Comparison of ENCODE assay signal across 9 cellular contexts in the genomic region with DNA sequence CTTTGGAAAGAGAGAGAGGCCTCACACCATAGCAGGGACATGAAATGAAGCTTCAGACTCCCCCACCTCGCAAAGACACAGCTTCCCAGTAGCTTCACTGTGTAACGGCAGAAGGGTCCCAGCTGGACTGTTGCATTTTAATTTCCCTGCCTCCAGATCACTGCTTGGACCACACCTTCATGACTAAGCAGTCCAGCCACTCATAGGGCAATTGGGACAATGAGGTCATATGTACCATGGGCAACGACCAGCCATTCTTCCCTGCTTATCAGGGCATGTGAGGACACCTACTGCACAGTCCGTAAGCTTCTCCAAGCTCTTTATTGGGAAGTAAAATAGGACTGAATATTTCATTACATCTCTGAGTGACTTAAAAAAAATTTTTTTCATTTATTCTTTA.
A peak's percentile ranks its signal among the peaks of the same experiment; 100 is the strongest.
DNase-seq lines count a peak whose midpoint lies in the region; ATAC-seq and TF ChIP-seq lines count a peak whose summit lies in the region.
"Had no signal": no experiment of that assay in that cellular context is flagged by ENCODE, and none has a peak within 500 bp of the region (broad histone marks: within the 10 kb centered on the region; RNA-seq: fewer than 3 reads in every experiment).

No MANE protein-coding gene starts in this region.

- H3K36me3 ChIP-seq in HEK293 (ENCODE audit: control insufficient read depth in 2 of 2, insufficient read depth in 1 of 2, low read length in 2 of 2) (no peaks in the 10 kb centered on the region), right atrium auricular region (no peaks in the 10 kb centered on the region), smooth muscle cell (ENCODE audit: low read depth) (no peaks in the 10 kb centered on the region)

- H2AFZ ChIP-seq in smooth muscle cell (ENCODE audit: low read depth), result peak overlapping the region; percentile 10

- POLR2A ChIA-PET in HEK293 (lab: Yijun Ruan, JAX), result no interaction called here

- H3K4me2 ChIP-seq in smooth muscle cell, result peak overlapping the region; percentile 11

- H4K20me1 ChIP-seq in smooth muscle cell (ENCODE audit: low read depth), result no peaks in the 10 kb centered on the region

- whole genome bisulfite sequencing in smooth muscle cell (ENCODE audit: low lambda C conversion rate), result 53% methylated on average over 4 of the region's 4 CpGs

- no peaks in the 10 kb centered on the region for H3K79me2 ChIP-seq in smooth muscle cell (ENCODE audit: low read depth)

- ATAC-seq in HG03280 (IDR thresholded peaks at IDR 0.05; ENCODE audit: unreplicated experiment) (no peak), HG03196 (IDR thresholded peaks at IDR 0.05; ENCODE audit: unreplicated experiment) (no peak)
- ATAC-seq: body of pancreas had no signal

- TF ChIP-seq CTCF in HEK293 (tag by site-specific recombination; IDR thresholded peaks at IDR 0.05) (no peak), right atrium auricular region (IDR thresholded peaks at IDR 0.05) (peak in 1 of 2 donors; percentile 19), smooth muscle cell (IDR thresholded peaks at IDR 0.05; ENCODE audit: borderline replicate concordance, insufficient read depth, poor library complexity, severe bottlenecking) (no peak)

- H3K9ac ChIP-seq in smooth muscle cell (ENCODE audit: low read depth), result no peak overlapping the region

- H3K27me3 ChIP-seq in right atrium auricular region, result no peaks in the 10 kb centered on the region
- H3K27me3 ChIP-seq in smooth muscle cell (ENCODE audit: low read depth), result no peaks in the 10 kb centered on the region
- H3K27me3 ChIP-seq: body of pancreas had no signal

- H3K27ac ChIP-seq in HEK293 (ENCODE audit: extremely low read depth, low read depth, low read length), result no peak overlapping the region
- H3K27ac ChIP-seq in right atrium auricular region, result peak overlapping the region; percentile 15 to 24
- H3K27ac ChIP-seq in smooth muscle cell (ENCODE audit: low read depth), result peak overlapping the region; percentile 56

- DNase-seq in amniotic epithelial cell (ENCODE audit: low read depth) (peak; percentile 42), right atrium auricular region (ENCODE audit: low spot score) (peak; percentile 85), smooth muscle cell (lab: John Stamatoyannopoulos, UW; ENCODE audit: unreplicated experiment) (no peak), 8988T (no peak)
- DNase-seq in activated CD4-positive, CD25-positive, alpha-beta regulatory T cell treated with anti-CD3 and anti-CD28 coated beads, Interleukin-2, amount 50 U/mL, for 72 hours, result no peak

- H3K9me3 ChIP-seq in HEK293 (ENCODE audit: control insufficient read depth, insufficient read depth, low read depth, low read length), result no peaks in the 10 kb centered on the region
- H3K9me3 ChIP-seq in right atrium auricular region, result no peaks in the 10 kb centered on the region
- no peaks in the 10 kb centered on the region for H3K9me3 ChIP-seq in smooth muscle cell (replicated peaks; ENCODE audit: low read depth)
- H3K9me3 ChIP-seq: body of pancreas had no signal

- CTCF ChIA-PET in HEK293 (lab: Yijun Ruan, JAX), result interaction anchor here (0.6 to 1.9 kb wide), 4 partner anchors 11 to 376 kb away, joined by 3 to 6 read pairs (median 5); no protein-coding TSS in a partner anchor

- H3K4me1 ChIP-seq in HEK293 (ENCODE audit: control insufficient read depth, insufficient read depth, low read length) (peaks cover 7% of the 10 kb centered on the region; the same call in 1 of the 2 replicates), right atrium auricular region (peaks cover 0 to 5% of the 10 kb centered on the region in 2 donors), smooth muscle cell (ENCODE audit: low read depth) (peaks cover 4% of the 10 kb centered on the region)

- H3F3A ChIP-seq in smooth muscle cell (ENCODE audit: low read depth), result peaks cover 16% of the 10 kb centered on the region

- no peak overlapping the region for H3K4me3 ChIP-seq in HEK293 (ENCODE audit: low read depth, low read length)
- no peak overlapping the region for H3K4me3 ChIP-seq in right atrium auricular region
- H3K4me3 ChIP-seq in smooth muscle cell, result no peak overlapping the region
- H3K4me3 ChIP-seq: body of pancreas had no signal

TF ChIP-seq in HEK293, 187 proteins besides CTCF, POLR2A, EP300 and RAD21:
- 0 out of 2 replicates have a peak, but pooled peaks have one; percentile 7 for TF ChIP-seq ATF2 (tag by site-specific recombination; IDR thresholded peaks at IDR 0.05; ENCODE audit: low read depth)
- TF ChIP-seq, protein P1, sequence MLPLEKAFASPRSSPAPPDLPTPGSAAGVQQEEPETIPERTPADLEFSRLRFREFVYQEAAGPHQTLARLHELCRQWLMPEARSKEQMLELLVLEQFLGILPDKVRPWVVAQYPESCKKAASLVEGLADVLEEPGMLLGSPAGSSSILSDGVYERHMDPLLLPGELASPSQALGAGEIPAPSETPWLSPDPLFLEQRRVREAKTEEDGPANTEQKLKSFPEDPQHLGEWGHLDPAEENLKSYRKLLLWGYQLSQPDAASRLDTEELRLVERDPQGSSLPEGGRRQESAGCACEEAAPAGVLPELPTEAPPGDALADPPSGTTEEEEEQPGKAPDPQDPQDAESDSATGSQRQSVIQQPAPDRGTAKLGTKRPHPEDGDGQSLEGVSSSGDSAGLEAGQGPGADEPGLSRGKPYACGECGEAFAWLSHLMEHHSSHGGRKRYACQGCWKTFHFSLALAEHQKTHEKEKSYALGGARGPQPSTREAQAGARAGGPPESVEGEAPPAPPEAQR (tag by site-specific recombination; IDR thresholded peaks at IDR 0.05), result no peak
- TF ChIP-seq SETDB1 (IDR thresholded peaks at IDR 0.05; ENCODE audit: insufficient read length, low read length), result peak; percentile 46
TF ChIP-seq in HEK293: peak in this region for 2.

Comparison
In these comparisons a context has a peak if more than half of its experiments do, and no peak if none do; other contexts are left out.
1. DNase-seq: peak in amniotic epithelial cell (single experiment) and right atrium auricular region (single experiment); none in smooth muscle cell (single experiment), 8988T (single experiment) and activated CD4-positive, CD25-positive, alpha-beta regulatory T cell treated with anti-CD3 and anti-CD28 coated beads, Interleukin-2, amount 50 U/mL, for 72 hours (single experiment).